Comparison of ENCODE assay signal across 30 cellular contexts in genomic region chr5:147306351-147306750, GRCh38.
"Had no signal": no experiment of that assay in that cellular context is flagged by ENCODE, and none has a peak within 500 bp of the region (broad histone marks: within the 10 kb centered on the region; RNA-seq: fewer than 3 reads in every experiment).

No MANE protein-coding gene starts in this region.

- H3K9me3 ChIP-seq: ovary, psoas muscle, right lobe of liver, sigmoid colon, suprapubic skin, testis, tibial artery, transverse colon, upper lobe of right lung, uterus had no signal

- H3K27ac ChIP-seq: neural progenitor cell, ovary, parathyroid adenoma, psoas muscle, right lobe of liver, sigmoid colon, suprapubic skin, testis, transverse colon, upper lobe of right lung, uterus had no signal

- H3K4me1 Mint-ChIP-seq: natural killer cell; nephron; neural progenitor cell; stimulated activated memory B cell treated with anti-CD40 and anti-IgM and Interleukin-4, amounts not matched to agents 10 μg/mL and 1 μg/mL and 100 μg/mL, for 72 hours; stimulated activated naive CD8-positive, alpha-beta T cell treated with anti-CD3 and anti-CD28 coated beads, Interleukin-15, amount 100 ng/mL, for 72 hours had no signal

- H3K36me3 ChIP-seq: neural progenitor cell, ovary, right lobe of liver, sigmoid colon, suprapubic skin, tibial artery, transverse colon, upper lobe of right lung, uterus had no signal

- H3K27me3 Mint-ChIP-seq: progenitor cell of endocrine pancreas; stimulated activated memory B cell treated with anti-CD40 and anti-IgM and Interleukin-4, amounts not matched to agents 10 μg/mL and 1 μg/mL and 100 μg/mL, for 72 hours; stimulated activated naive CD8-positive, alpha-beta T cell treated with anti-CD3 and anti-CD28 coated beads, Interleukin-15, amount 100 ng/mL, for 72 hours; type B pancreatic cell had no signal

- H3K4me1 ChIP-seq: neural progenitor cell, parathyroid adenoma, psoas muscle, right lobe of liver, sigmoid colon, suprapubic skin, testis, upper lobe of right lung, uterus had no signal

- H3K9me3 Mint-ChIP-seq: nephron; neural progenitor cell; stimulated activated memory B cell treated with anti-CD40 and anti-IgM and Interleukin-4, amounts not matched to agents 10 μg/mL and 1 μg/mL and 100 μg/mL, for 72 hours; type B pancreatic cell had no signal

- H3K27me3 ChIP-seq: neural progenitor cell, ovary, right lobe of liver, sigmoid colon, suprapubic skin, testis, tibial artery, transverse colon, upper lobe of right lung, uterus had no signal

- FAIRE-seq: small intestine had no signal

- DNase-seq: natural killer cell; occipital lobe; ovary; posterior cingulate gyrus; psoas muscle; right cardiac atrium; right lobe of liver; sigmoid colon; small intestine; stimulated activated CD4-positive, alpha-beta T cell treated with anti-CD3 and anti-CD28 coated beads, Interleukin-12 subunit alpha, Interleukin-12 subunit beta, amount 100 ng/mL, for 4 hours; stimulated activated CD4-positive, alpha-beta T cell treated with anti-CD3 and anti-CD28 coated beads, Interleukin-1b, Interleukin-23, amount 100 ng/mL, for 48 hours; stimulated activated CD4-positive, alpha-beta T cell treated with anti-CD3 and anti-CD28 coated beads, Interleukin-4, amount 100 ng/mL, for 1 hour; stimulated activated CD4-positive, alpha-beta T cell treated with anti-CD3 and anti-CD28 coated beads, Interleukin-4, amount 100 ng/mL, for 4 hours; stimulated activated CD8-positive, alpha-beta memory T cell treated with anti-CD3 and anti-CD28 coated beads, Interleukin-4, amount 100 ng/mL, for 48 hours; stimulated activated naive CD4-positive, alpha-beta T cell; stimulated activated naive CD8-positive, alpha-beta T cell treated with anti-CD3 and anti-CD28 coated beads, Interleukin-15, amount 100 ng/mL, for 72 hours; stimulated activated naive CD8-positive, alpha-beta T cell treated with anti-CD3 and anti-CD28 coated beads, Interleukin-15, Interleukin-2, amounts not matched to agents 100 U/mL and 50 U/mL, for 24 hours; substantia nigra; testis; tibial artery; transverse colon; upper lobe of right lung; uterus had no signal

- H3K27ac Mint-ChIP-seq: natural killer cell; nephron; neural progenitor cell; progenitor cell of endocrine pancreas; stimulated activated memory B cell treated with anti-CD40 and anti-IgM and Interleukin-4, amounts not matched to agents 10 μg/mL and 1 μg/mL and 100 μg/mL, for 72 hours; stimulated activated naive CD8-positive, alpha-beta T cell treated with anti-CD3 and anti-CD28 coated beads, Interleukin-15, amount 100 ng/mL, for 72 hours; type B pancreatic cell had no signal

- H3K4me3 ChIP-seq: neural progenitor cell, ovary, psoas muscle, right lobe of liver, sigmoid colon, suprapubic skin, testis, tibial artery, transverse colon, upper lobe of right lung, uterus had no signal

- H3K4me3 Mint-ChIP-seq: natural killer cell; nephron; neural progenitor cell; stimulated activated memory B cell treated with anti-CD40 and anti-IgM and Interleukin-4, amounts not matched to agents 10 μg/mL and 1 μg/mL and 100 μg/mL, for 72 hours; stimulated activated naive CD8-positive, alpha-beta T cell treated with anti-CD3 and anti-CD28 coated beads, Interleukin-15, amount 100 ng/mL, for 72 hours; type B pancreatic cell had no signal

- ATAC-seq: natural killer cell; psoas muscle; right cardiac atrium; right lobe of liver; stimulated activated memory B cell treated with anti-CD40 and anti-IgM and Interleukin-4, amounts not matched to agents 10 μg/mL and 1 μg/mL and 100 μg/mL, for 72 hours; stimulated activated naive CD8-positive, alpha-beta T cell treated with anti-CD3 and anti-CD28 coated beads, Interleukin-15, amount 100 ng/mL, for 72 hours; stimulated activated naive CD8-positive, alpha-beta T cell treated with anti-CD3 and anti-CD28 coated beads, Interleukin-15, Interleukin-2, amounts not matched to agents 100 U/mL and 50 U/mL, for 24 hours; upper lobe of right lung had no signal

- H3K36me3 Mint-ChIP-seq: neural progenitor cell; stimulated activated memory B cell treated with anti-CD40 and anti-IgM and Interleukin-4, amounts not matched to agents 10 μg/mL and 1 μg/mL and 100 μg/mL, for 72 hours; type B pancreatic cell had no signal
